Comparison of ENCODE assay signal across 8 cellular contexts in genomic region chr7:98399903-98400537, GRCh38. TPM values are rescaled to one million over a fixed set of nuclear protein-coding genes. Genes with fewer than 3 reads are reported as not detected.
DNase-seq lines count a peak whose midpoint lies in the region; ATAC-seq, FAIRE-seq and TF ChIP-seq lines count a peak whose summit lies in the region.

No MANE protein-coding gene starts in this region.

- H3K27me3 ChIP-seq in CD4-positive, alpha-beta T cell (ENCODE audit: control insufficient read depth, insufficient read depth, low read length), result no peaks in the 10 kb centered on the region
- no peaks in the 10 kb centered on the region for H3K27me3 ChIP-seq in HUES64 (ENCODE audit: insufficient read depth, low read length)
- no peaks in the 10 kb centered on the region for H3K27me3 ChIP-seq in bronchial epithelial cell (ENCODE audit: control insufficient read depth, insufficient read depth, low read length)
- H3K27me3 ChIP-seq in naive thymus-derived CD4-positive, alpha-beta T cell (ENCODE audit: control insufficient read depth in 2 of 2, insufficient read depth in 2 of 2, low read length in 2 of 2), result no peaks in the 10 kb centered on the region

- 53% methylated on average over 21 of the region's 22 CpGs for WGBS in HUES64

- no peak for DNase-seq in CD4-positive, alpha-beta T cell
- DNase-seq in bronchial epithelial cell (ENCODE audit: low read depth) (no peak), OCI-M1 (lab: John Stamatoyannopoulos, UW) (no peak), urothelium cell line (ENCODE audit: low spot score) (no peak), DMS153 treated with DMSO at 0.1 percent for 48 hours (lab: John Stamatoyannopoulos, UW; ENCODE audit: unreplicated experiment) (no peak)
- DNase-seq in naive thymus-derived CD4-positive, alpha-beta T cell, result peak in 1 of 9 donors; percentile 9
- DNase-seq in stimulated activated CD4-positive, alpha-beta T cell treated with anti-CD3 and anti-CD28 coated beads, Interleukin-4, amount 100 ng/mL, for 4 hours, result no peak

- no peaks in the 10 kb centered on the region for H3K36me3 Mint-ChIP-seq in CD4-positive, alpha-beta T cell (ENCODE audit: low read depth)
- H3K36me3 Mint-ChIP-seq in naive thymus-derived CD4-positive, alpha-beta T cell, result no peaks in the 10 kb centered on the region

- H3K4me3 ChIP-seq in HUES64 (ENCODE audit: low read length), result peak overlapping the region; percentile 88
- peak overlapping the region; percentile 87 for H3K4me3 ChIP-seq in bronchial epithelial cell (ENCODE audit: low read depth, low read length)
- no peak overlapping the region for H3K4me3 ChIP-seq in naive thymus-derived CD4-positive, alpha-beta T cell (ENCODE audit: low read length)

- ATAC-seq in CD4-positive, alpha-beta T cell (ENCODE audit: poor library complexity), result no peak
- ATAC-seq in naive thymus-derived CD4-positive, alpha-beta T cell, result no peak

- POLR2A ChIA-PET in CD4-positive, alpha-beta T cell (lab: Charles Lee), result no interaction called here
- POLR2A ChIA-PET in naive thymus-derived CD4-positive, alpha-beta T cell (lab: Charles Lee), result no interaction called here

- H3K27ac ChIP-seq in CD4-positive, alpha-beta T cell (ENCODE audit: low read depth, low read length), result no peak overlapping the region
- no peak overlapping the region for H3K27ac ChIP-seq in HUES64 (ENCODE audit: low read depth, low read length)
- no peak overlapping the region for H3K27ac ChIP-seq in naive thymus-derived CD4-positive, alpha-beta T cell (ENCODE audit: low read depth, low read length)

- H3K4me1 Mint-ChIP-seq in CD4-positive, alpha-beta T cell (ENCODE audit: low read depth), result peaks cover 7% of the 10 kb centered on the region
- peaks cover 0 to 14% (median 6%) of the 10 kb centered on the region in 7 donors for H3K4me1 Mint-ChIP-seq in naive thymus-derived CD4-positive, alpha-beta T cell

- intact Hi-C loops in CD4-positive, alpha-beta T cell (cut with DNase I, micrococcal nuclease), result loop anchor here in 1 of 2 experiments (2.0 to 5.0 kb wide), 3 partner anchors 118 to 377 kb away; partner anchors contain the start of genes BRI3 and LMTK2
- intact Hi-C loops in naive thymus-derived CD4-positive, alpha-beta T cell (cut with micrococcal nuclease), result loop anchor here (2.0 kb wide), 3 partner anchors 119 to 197 kb away; partner anchors contain the start of gene BRI3 (in 1 of the 2)

- no peaks in the 10 kb centered on the region for H3K9me3 ChIP-seq in CD4-positive, alpha-beta T cell (ENCODE audit: control insufficient read depth, low read length)
- no peaks in the 10 kb centered on the region for H3K9me3 ChIP-seq in HUES64 (ENCODE audit: insufficient read depth, low read depth, low read length)
- no peaks in the 10 kb centered on the region for H3K9me3 ChIP-seq in naive thymus-derived CD4-positive, alpha-beta T cell (ENCODE audit: control insufficient read depth in 2 of 3, low read length in 3 of 3)

- no peaks in the 10 kb centered on the region for H3K9me3 Mint-ChIP-seq in CD4-positive, alpha-beta T cell
- no peaks in the 10 kb centered on the region for H3K9me3 Mint-ChIP-seq in naive thymus-derived CD4-positive, alpha-beta T cell

- CTCF ChIA-PET in CD4-positive, alpha-beta T cell (lab: Charles Lee), result no interaction called here
- CTCF ChIA-PET in naive thymus-derived CD4-positive, alpha-beta T cell (lab: Charles Lee), result no interaction called here

- H3K4me1 ChIP-seq in HUES64 (ENCODE audit: insufficient read depth, low read length), result peaks cover 19% of the 10 kb centered on the region
- peaks cover 0 to 5% of the 10 kb centered on the region in 2 donors for H3K4me1 ChIP-seq in naive thymus-derived CD4-positive, alpha-beta T cell (ENCODE audit: control insufficient read depth in 2 of 2, insufficient read depth in 2 of 2, low read length in 2 of 2)

- H3K4me3 Mint-ChIP-seq in CD4-positive, alpha-beta T cell, result peak overlapping the region; percentile 27
- peak overlapping the region; percentile 13 to 81 (median 54) for H3K4me3 Mint-ChIP-seq in naive thymus-derived CD4-positive, alpha-beta T cell

- H3K36me3 ChIP-seq in HUES64 (ENCODE audit: insufficient read depth, low read length) (no peaks in the 10 kb centered on the region), bronchial epithelial cell (ENCODE audit: control insufficient read depth, insufficient read depth, low read length) (no peaks in the 10 kb centered on the region)
- H3K36me3 ChIP-seq in naive thymus-derived CD4-positive, alpha-beta T cell (ENCODE audit: control insufficient read depth in 2 of 3, insufficient read depth in 3 of 3, low read length in 3 of 3), result no peaks in the 10 kb centered on the region

- FAIRE-seq in bronchial epithelial cell (lab: Jason Lieb, UNC) (no peak), urothelium cell line (lab: Jason Lieb, UNC) (no peak)

- TF ChIP-seq CTCF in CD4-positive, alpha-beta T cell (IDR thresholded peaks at IDR 0.05), result no peak
- no peak for TF ChIP-seq CTCF in bronchial epithelial cell (IDR thresholded peaks at IDR 0.05; ENCODE audit: insufficient read depth, low read length, severe bottlenecking)

- H3K9ac ChIP-seq in HUES64 (ENCODE audit: low read depth, low read length), result no peak overlapping the region

- peaks cover 24% of the 10 kb centered on the region for H3K27me3 Mint-ChIP-seq in CD4-positive, alpha-beta T cell
- peaks cover 0 to 23% (median 9%) of the 10 kb centered on the region in 5 donors for H3K27me3 Mint-ChIP-seq in naive thymus-derived CD4-positive, alpha-beta T cell

- no peak overlapping the region for H3K27ac Mint-ChIP-seq in CD4-positive, alpha-beta T cell
- H3K27ac Mint-ChIP-seq in naive thymus-derived CD4-positive, alpha-beta T cell, result peak overlapping the region in 2 of 9 donors; percentile 70 to 75

RNA-seq across cellular contexts. Expression of gene BAIAP2L1, which starts 0.9 kb away (rescaled TPM):
- under 1 TPM; 0.33 to 0.61 TPM for total RNA-seq in CD4-positive, alpha-beta T cell
- 17.7 TPM for polyA plus RNA-seq in HUES64 (2013, experiment 1 of 2)
- polyA plus RNA-seq in HUES64 (2013, experiment 2 of 2), result 19.3 TPM
- total RNA-seq in bronchial epithelial cell, result 19.7 and 22.4 TPM in 2 replicates
- total RNA-seq in naive thymus-derived CD4-positive, alpha-beta T cell, result 1 to 10 TPM in 2 of 5 experiments, under 1 TPM in 3; 0.32 to 2.0 (median 0.56) TPM
- 1 to 10 TPM in 1 of 2 donors, under 1 TPM in 1; 0.39 to 1.0 TPM for polyA plus RNA-seq in naive thymus-derived CD4-positive, alpha-beta T cell
